Comparison of ENCODE assay signal across 1 cellular context in the genomic region with DNA sequence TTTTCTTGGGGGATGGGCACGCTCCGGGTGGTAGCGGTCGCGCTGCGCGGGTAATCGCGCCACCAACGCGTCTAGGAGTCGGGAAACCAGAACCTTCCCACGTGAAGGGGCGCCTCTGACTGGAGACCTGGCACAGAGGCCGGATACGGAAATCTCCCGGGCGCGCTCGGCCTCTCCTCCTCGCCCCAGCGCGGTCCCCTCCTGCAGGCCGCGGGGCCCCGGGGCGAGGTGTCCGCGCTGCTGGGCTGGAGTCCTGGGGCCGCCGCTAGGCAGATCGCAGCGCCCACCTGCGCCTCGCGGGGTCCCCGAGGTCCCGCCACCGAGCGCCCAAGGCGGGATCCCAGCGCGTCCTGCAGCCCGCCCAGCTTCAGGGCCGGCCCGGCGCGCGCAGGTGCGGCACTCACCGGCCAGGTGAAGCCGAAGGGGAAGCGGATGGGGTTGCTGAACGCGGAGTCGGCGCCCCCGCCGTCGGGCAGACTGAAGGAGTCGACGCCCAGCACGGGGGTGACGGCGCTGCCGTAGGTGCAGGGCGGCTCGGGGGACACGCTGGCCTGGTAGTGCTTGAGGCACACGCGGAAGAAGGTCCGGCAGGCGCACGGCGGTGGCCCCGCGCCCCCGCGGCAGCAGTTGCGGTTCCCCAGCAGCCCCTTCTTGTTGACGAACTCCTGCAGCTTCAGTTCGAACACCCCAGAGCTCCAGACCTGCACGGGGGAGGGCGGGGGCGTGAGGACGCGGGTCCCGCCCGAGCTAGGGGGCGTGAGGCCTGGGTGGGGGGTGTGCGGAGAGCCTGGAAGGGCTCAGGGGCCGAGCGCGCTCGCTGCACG.
TF ChIP-seq lines count a peak whose summit lies in the region.

No MANE protein-coding gene starts in this region.

TF ChIP-seq in SK-N-SH treated with all-trans-retinoic acid at 6 μM for 48 hours, 23 proteins besides CTCF, POLR2A, EP300 and RAD21 (continued from another document):
- TF ChIP-seq CSRNP3 (CRISPR knock-in tag; IDR thresholded peaks at IDR 0.05) (no peak), ZNF70 (CRISPR knock-in tag; IDR thresholded peaks at IDR 0.05) (no peak)
